Comparison of ENCODE assay signal across 9 cellular contexts in the genomic region with DNA sequence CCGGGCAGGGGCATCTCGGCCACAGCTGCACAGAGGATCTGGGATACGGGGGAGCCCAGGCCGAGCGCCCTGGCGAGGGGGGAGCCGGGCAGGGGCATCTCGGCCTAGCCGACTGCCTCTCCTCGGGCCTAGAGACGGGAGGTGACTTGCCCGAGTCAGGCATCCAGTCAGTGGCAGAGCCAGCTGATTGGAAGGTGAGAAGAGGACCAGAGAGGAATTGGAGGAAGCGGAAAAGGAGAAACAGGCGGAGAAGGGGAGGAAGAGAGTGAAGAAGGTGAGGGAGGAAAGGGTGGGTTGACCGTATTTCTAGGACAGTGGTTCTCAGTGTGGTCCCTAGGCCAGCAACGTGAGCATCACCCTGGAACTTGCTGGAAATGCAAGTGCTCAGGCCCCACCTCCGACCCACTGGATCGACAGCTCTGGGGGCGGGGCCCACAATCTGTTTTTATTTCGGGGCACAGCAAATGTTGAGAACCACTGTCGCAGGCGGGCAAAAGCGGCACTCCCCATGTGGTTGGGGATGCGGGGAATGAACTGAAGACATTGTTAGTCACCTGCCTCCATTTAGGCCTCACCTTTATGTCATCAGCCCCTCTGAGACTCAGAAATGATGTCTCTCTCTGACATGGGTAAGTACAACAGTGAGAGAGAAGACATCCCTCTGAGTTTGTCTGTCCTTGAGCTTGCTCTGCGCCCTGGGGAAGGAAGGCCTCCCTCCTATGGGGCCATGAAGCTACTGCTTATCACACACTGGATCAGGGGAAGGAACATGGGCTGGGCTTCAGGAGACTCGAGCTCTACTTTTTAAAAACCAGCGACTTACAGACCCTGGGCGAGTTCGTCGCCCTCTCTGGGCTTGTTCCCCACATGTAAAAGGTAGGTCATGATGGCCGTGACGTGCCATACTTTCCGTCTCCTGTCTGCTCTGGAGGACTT. TPM values are rescaled to one million over a fixed set of nuclear protein-coding genes. Genes with fewer than 3 reads are reported as not detected.
A peak's percentile ranks its signal among the peaks of the same experiment; 100 is the strongest.
DNase-seq lines count a peak whose midpoint lies in the region; ATAC-seq and TF ChIP-seq lines count a peak whose summit lies in the region.
"Had no signal": no experiment of that assay in that cellular context is flagged by ENCODE, and none has a peak within 500 bp of the region (broad histone marks: within the 10 kb centered on the region; RNA-seq: fewer than 3 reads in every experiment).

No MANE protein-coding gene starts in this region.

- H3K4me1 ChIP-seq in gastrocnemius medialis = peaks cover 6 to 8% of the 10 kb centered on the region in 2 donors

- peaks cover 13% of the 10 kb centered on the region for H3K27me3 ChIP-seq in H7 (ENCODE audit: control insufficient read depth, insufficient read depth, low read length)
- H3K27me3 ChIP-seq in gastrocnemius medialis = peaks cover 20 to 31% (median 31%) of the 10 kb centered on the region in 3 donors

- intact Hi-C loops in Right ventricle myocardium superior (cut with DNase I) (no loop called here), gastrocnemius medialis (cut with DNase I; ENCODE audit: low total_unique reads) (loop anchor here (1.0 kb wide), 1 partner anchor 28 kb away; no protein-coding TSS in a partner anchor)

- peaks cover 10% of the 10 kb centered on the region; the same call in 1 of the 2 replicates for H3K4me1 Mint-ChIP-seq in WTC11

- TF ChIP-seq CTCF in WTC11 (IDR thresholded peaks at IDR 0.05) (no peak), gastrocnemius medialis (IDR thresholded peaks at IDR 0.05 in 4 of 5, conservative IDR thresholded peaks at IDR 0.05 in 1 of 5) (no peak)

- DNase-seq in H7 (peak; percentile 59), WTC11 (ENCODE audit: low spot score) (no peak), Right ventricle myocardium superior (peak; percentile 67), gastrocnemius medialis (no peak), OCI-M2 (lab: John Stamatoyannopoulos, UW; ENCODE audit: unreplicated experiment) (no peak)

- POLR2A ChIA-PET in WTC11 (lab: Charles Lee) = interaction anchor here (0.7 kb wide), 1 partner anchor 294 kb away, joined by 3 read pairs; no protein-coding TSS in a partner anchor

- peaks cover 25% of the 10 kb centered on the region for H3K27me3 Mint-ChIP-seq in WTC11 (ENCODE audit: low read depth)

- peaks cover 7% of the 10 kb centered on the region for H3K9me3 Mint-ChIP-seq in WTC11

- CTCF ChIA-PET in WTC11 (lab: Charles Lee) = interaction anchor here (0.6 to 4.9 kb wide), 20 partner anchors 9 to 700 kb away, joined by 3 to 48 read pairs (median 4); no protein-coding TSS in a partner anchor

- H3K27ac ChIP-seq in gastrocnemius medialis = peak overlapping the region; percentile 17 to 47 (median 30)
- H3K27ac ChIP-seq: psoas muscle had no signal

- TF ChIP-seq POLR2A in gastrocnemius medialis (IDR thresholded peaks at IDR 0.05) = no peak

- H3K27ac Mint-ChIP-seq in WTC11 = no peak overlapping the region

- in situ Hi-C loops in gastrocnemius medialis (cut with MboI; ENCODE audit: low sequenced_read_pairs in 4 of 4) = no loop called here

- H3K4me3 Mint-ChIP-seq in WTC11 = peak overlapping the region; percentile 17

- peak; percentile 7 for ATAC-seq in WTC11
- peak; percentile 21 for ATAC-seq in Right ventricle myocardium superior (ENCODE audit: poor library complexity)
- ATAC-seq in gastrocnemius medialis = peak in 1 of 2 donors; percentile 3
- ATAC-seq in GM19395 (IDR thresholded peaks at IDR 0.05; ENCODE audit: unreplicated experiment) = no peak
- no peak for ATAC-seq in HG02798 (IDR thresholded peaks at IDR 0.05; ENCODE audit: poor library complexity, unreplicated experiment)

- H3K9me3 ChIP-seq in gastrocnemius medialis = no peaks in the 10 kb centered on the region
- H3K9me3 ChIP-seq: ascending aorta, psoas muscle had no signal

- no peaks in the 10 kb centered on the region for H3K36me3 Mint-ChIP-seq in WTC11

- H3K36me3 ChIP-seq in H7 (replicated peaks; ENCODE audit: control insufficient read depth, insufficient read depth, low read length) (no peaks in the 10 kb centered on the region), gastrocnemius medialis (no peaks in the 10 kb centered on the region)
- H3K36me3 ChIP-seq: ascending aorta had no signal

- H3K4me3 ChIP-seq in H7 (ENCODE audit: insufficient read depth, low read depth, low read length) = no peak overlapping the region
- no peak overlapping the region for H3K4me3 ChIP-seq in gastrocnemius medialis

TF ChIP-seq in WTC11, 78 proteins besides CTCF, POLR2A, EP300 and RAD21:
- TF ChIP-seq, protein P1, sequence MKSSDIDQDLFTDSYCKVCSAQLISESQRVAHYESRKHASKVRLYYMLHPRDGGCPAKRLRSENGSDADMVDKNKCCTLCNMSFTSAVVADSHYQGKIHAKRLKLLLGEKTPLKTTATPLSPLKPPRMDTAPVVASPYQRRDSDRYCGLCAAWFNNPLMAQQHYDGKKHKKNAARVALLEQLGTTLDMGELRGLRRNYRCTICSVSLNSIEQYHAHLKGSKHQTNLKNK (CRISPR knock-in tag; IDR thresholded peaks at IDR 0.05) = no peak
- TF ChIP-seq MYBL2 (CRISPR knock-in tag; IDR thresholded peaks at IDR 0.05) = no peak
- no peak for TF ChIP-seq NFATC4 (CRISPR knock-in tag; IDR thresholded peaks at IDR 0.05)
- no peak for TF ChIP-seq SMAD4 (CRISPR knock-in tag; IDR thresholded peaks at IDR 0.05)

RNA-seq across cellular contexts. Expression of a gene that starts 1.0 kb away (rescaled TPM):
- 3.5 and 4.8 TPM in 2 replicates for total RNA-seq in H7 (2014; rRNA removed; shearing (Covaris generic))
- 7.3 to 9.5 TPM (median 8.7 TPM) in 3 replicates for total RNA-seq in WTC11 (2021)
- 3.1 TPM for total RNA-seq in Right ventricle myocardium superior
- under 1 TPM in 3 of 4 donors, not detected in 1; 0.36 to 0.64 (median 0.42) TPM for total RNA-seq in gastrocnemius medialis

Comparison
In these comparisons a context has a peak if more than half of its experiments do, and no peak if none do; other contexts are left out.
1. DNase-seq: peak in H7 (single experiment) and Right ventricle myocardium superior (single experiment); none in WTC11 (single experiment), gastrocnemius medialis (0 of 2) and OCI-M2 (single experiment).
2. ATAC-seq: peak in WTC11 (single experiment) and Right ventricle myocardium superior (single experiment); none in GM19395 (single experiment) and HG02798 (single experiment).